In the genomic region with DNA sequence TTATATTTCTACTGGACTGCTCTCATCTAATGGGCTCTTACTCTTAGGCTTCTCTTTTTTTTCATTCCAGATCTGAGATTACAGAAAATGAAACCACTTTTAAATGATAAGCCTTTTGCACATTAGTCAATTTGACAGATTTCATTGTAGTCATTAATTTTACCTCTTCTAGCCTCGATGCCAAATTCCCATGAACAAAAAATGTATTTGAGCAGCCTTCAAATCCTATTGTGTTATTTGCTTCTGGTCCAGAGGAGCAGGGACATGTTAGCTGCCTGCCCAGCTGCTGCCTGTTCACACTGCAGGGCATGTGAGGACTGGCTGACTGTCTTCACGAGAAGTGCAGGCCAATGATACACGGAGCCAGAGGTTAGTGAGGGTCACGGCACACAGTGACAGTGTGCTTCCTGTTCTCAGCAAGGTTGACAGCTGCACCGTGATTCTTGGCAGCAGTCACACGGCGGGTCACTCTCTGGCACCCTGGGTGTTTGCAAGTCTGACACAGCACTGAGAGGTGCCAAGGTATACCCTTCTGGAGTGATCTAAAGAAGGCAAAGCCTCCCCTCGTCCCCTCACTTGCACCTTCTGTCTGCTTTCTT, we compare ENCODE assay signal across 1 cellular context.
TF ChIP-seq lines count a peak whose summit lies in the region.

No MANE protein-coding gene starts in this region.

TF ChIP-seq in K562, 482 proteins besides CTCF, POLR2A, EP300 and RAD21 (continued from another document and continues in another):
- no peak for TF ChIP-seq CGGBP1 (CRISPR knock-in tag; IDR thresholded peaks at IDR 0.05)
- no peak for TF ChIP-seq TRIM25 (IDR thresholded peaks at IDR 0.05; ENCODE audit: borderline replicate concordance)
- TF ChIP-seq MTA1 (IDR thresholded peaks at IDR 0.05; ENCODE audit: borderline replicate concordance): no peak
- peak; percentile 60 for TF ChIP-seq NR2C1 (IDR thresholded peaks at IDR 0.05)
- peak; percentile 76 for TF ChIP-seq NR2C1 (tag; IDR thresholded peaks at IDR 0.05)
- no peak for TF ChIP-seq FOXA3 (CRISPR knock-in tag; conservative IDR thresholded peaks at IDR 0.05 in 1 of 2, IDR thresholded peaks at IDR 0.05 in 1 of 2)
- no peak for TF ChIP-seq ZNF589 (CRISPR knock-in tag; IDR thresholded peaks at IDR 0.05; ENCODE audit: low read depth)
- no peak for TF ChIP-seq GATAD2B (IDR thresholded peaks at IDR 0.05; ENCODE audit: borderline replicate concordance)
- no peak for TF ChIP-seq ZBTB8A (IDR thresholded peaks at IDR 0.05; ENCODE audit: partially characterized antibody)
- TF ChIP-seq GMEB1 (CRISPR knock-in tag; IDR thresholded peaks at IDR 0.05): no peak
- TF ChIP-seq THRAP3 (IDR thresholded peaks at IDR 0.05; ENCODE audit: borderline replicate concordance): no peak
- TF ChIP-seq PHF8 (IDR thresholded peaks at IDR 0.05; ENCODE audit: borderline replicate concordance, low read length): no peak
- TF ChIP-seq MEF2D (tag; conservative IDR thresholded peaks at IDR 0.05; ENCODE audit: low read depth): 0 out of 2 replicates have a peak, but pooled peaks have one; percentile 25
- TF ChIP-seq RBM39 (optimal IDR thresholded peaks at IDR 0.05; ENCODE audit: low read depth, low read length): no peak
- no peak for TF ChIP-seq JUND (IDR thresholded peaks at IDR 0.05; ENCODE audit: borderline replicate concordance, low read depth, low read length)
- TF ChIP-seq JUND (tag; IDR thresholded peaks at IDR 0.05; ENCODE audit: borderline replicate concordance, low read depth, low read length): no peak
- no peak for TF ChIP-seq SIRT6 (IDR thresholded peaks at IDR 0.05; ENCODE audit: low read depth, low read length)
- no peak for TF ChIP-seq KLF1 (tag; IDR thresholded peaks at IDR 0.05)
- TF ChIP-seq ETV5 (CRISPR knock-in tag; IDR thresholded peaks at IDR 0.05; ENCODE audit: low read depth): no peak
- TF ChIP-seq, protein P1, sequence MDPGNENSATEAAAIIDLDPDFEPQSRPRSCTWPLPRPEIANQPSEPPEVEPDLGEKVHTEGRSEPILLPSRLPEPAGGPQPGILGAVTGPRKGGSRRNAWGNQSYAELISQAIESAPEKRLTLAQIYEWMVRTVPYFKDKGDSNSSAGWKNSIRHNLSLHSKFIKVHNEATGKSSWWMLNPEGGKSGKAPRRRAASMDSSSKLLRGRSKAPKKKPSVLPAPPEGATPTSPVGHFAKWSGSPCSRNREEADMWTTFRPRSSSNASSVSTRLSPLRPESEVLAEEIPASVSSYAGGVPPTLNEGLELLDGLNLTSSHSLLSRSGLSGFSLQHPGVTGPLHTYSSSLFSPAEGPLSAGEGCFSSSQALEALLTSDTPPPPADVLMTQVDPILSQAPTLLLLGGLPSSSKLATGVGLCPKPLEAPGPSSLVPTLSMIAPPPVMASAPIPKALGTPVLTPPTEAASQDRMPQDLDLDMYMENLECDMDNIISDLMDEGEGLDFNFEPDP (CRISPR knock-in tag; IDR thresholded peaks at IDR 0.05): no peak
- TF ChIP-seq RBM34 (IDR thresholded peaks at IDR 0.05; ENCODE audit: borderline replicate concordance, insufficient read depth, low read length): no peak
- no peak for TF ChIP-seq NR2C2 (CRISPR knock-in tag; IDR thresholded peaks at IDR 0.05)
- peak; percentile 85 for TF ChIP-seq NR2C2 (tag; IDR thresholded peaks at IDR 0.05)
- TF ChIP-seq ZNF780A (CRISPR knock-in tag; IDR thresholded peaks at IDR 0.05): no peak
- TF ChIP-seq, protein P2, sequence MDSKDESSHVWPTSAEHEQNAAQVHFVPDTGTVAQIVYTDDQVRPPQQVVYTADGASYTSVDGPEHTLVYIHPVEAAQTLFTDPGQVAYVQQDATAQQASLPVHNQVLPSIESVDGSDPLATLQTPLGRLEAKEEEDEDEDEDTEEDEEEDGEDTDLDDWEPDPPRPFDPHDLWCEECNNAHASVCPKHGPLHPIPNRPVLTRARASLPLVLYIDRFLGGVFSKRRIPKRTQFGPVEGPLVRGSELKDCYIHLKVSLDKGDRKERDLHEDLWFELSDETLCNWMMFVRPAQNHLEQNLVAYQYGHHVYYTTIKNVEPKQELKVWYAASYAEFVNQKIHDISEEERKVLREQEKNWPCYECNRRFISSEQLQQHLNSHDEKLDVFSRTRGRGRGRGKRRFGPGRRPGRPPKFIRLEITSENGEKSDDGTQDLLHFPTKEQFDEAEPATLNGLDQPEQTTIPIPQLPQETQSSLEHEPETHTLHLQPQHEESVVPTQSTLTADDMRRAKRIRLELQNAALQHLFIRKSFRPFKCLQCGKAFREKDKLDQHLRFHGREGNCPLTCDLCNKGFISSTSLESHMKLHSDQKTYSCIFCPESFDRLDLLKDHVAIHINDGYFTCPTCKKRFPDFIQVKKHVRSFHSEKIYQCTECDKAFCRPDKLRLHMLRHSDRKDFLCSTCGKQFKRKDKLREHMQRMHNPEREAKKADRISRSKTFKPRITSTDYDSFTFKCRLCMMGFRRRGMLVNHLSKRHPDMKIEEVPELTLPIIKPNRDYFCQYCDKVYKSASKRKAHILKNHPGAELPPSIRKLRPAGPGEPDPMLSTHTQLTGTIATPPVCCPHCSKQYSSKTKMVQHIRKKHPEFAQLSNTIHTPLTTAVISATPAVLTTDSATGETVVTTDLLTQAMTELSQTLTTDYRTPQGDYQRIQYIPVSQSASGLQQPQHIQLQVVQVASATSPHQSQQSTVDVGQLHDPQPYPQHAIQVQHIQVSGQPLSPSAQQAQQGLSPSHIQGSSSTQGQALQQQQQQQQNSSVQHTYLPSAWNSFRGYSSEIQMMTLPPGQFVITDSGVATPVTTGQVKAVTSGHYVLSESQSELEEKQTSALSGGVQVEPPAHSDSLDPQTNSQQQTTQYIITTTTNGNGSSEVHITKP (IDR thresholded peaks at IDR 0.05; ENCODE audit: partially characterized antibody): no peak
- TF ChIP-seq ZNF830 (CRISPR knock-in tag; IDR thresholded peaks at IDR 0.05): no peak
- no peak for TF ChIP-seq ZNF668 (CRISPR knock-in tag; IDR thresholded peaks at IDR 0.05)
- no peak for TF ChIP-seq RBM17 (IDR thresholded peaks at IDR 0.05; ENCODE audit: borderline replicate concordance, low read depth, low read length)
- TF ChIP-seq NFYB (IDR thresholded peaks at IDR 0.05; ENCODE audit: extremely low read depth, insufficient read length): no peak
- TF ChIP-seq ZNF232 (CRISPR knock-in tag; IDR thresholded peaks at IDR 0.05): no peak
- TF ChIP-seq DNMT1 (IDR thresholded peaks at IDR 0.05): no peak
- no peak for TF ChIP-seq ARID4B (CRISPR knock-in tag; IDR thresholded peaks at IDR 0.05)
- TF ChIP-seq JUNB (CRISPR knock-in tag; conservative IDR thresholded peaks at IDR 0.05): no peak
- TF ChIP-seq TEAD2 (tag; IDR thresholded peaks at IDR 0.05): no peak
- TF ChIP-seq SMAD1 (IDR thresholded peaks at IDR 0.05; ENCODE audit: low read depth, low read length, partially characterized antibody): no peak
- TF ChIP-seq MTA3 (IDR thresholded peaks at IDR 0.05; ENCODE audit: borderline replicate concordance): 0 out of 2 replicates have a peak, but pooled peaks have one; percentile 39
- TF ChIP-seq, protein P3, sequence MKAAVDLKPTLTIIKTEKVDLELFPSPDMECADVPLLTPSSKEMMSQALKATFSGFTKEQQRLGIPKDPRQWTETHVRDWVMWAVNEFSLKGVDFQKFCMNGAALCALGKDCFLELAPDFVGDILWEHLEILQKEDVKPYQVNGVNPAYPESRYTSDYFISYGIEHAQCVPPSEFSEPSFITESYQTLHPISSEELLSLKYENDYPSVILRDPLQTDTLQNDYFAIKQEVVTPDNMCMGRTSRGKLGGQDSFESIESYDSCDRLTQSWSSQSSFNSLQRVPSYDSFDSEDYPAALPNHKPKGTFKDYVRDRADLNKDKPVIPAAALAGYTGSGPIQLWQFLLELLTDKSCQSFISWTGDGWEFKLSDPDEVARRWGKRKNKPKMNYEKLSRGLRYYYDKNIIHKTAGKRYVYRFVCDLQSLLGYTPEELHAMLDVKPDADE (conservative IDR thresholded peaks at IDR 0.05; ENCODE audit: control insufficient read depth, low read depth, low read length): no peak; the same call in 1 of the 2 replicates
- TF ChIP-seq NR0B1 (IDR thresholded peaks at IDR 0.05; ENCODE audit: partially characterized antibody): no peak
- no peak for TF ChIP-seq ZNF76 (CRISPR knock-in tag; IDR thresholded peaks at IDR 0.05; ENCODE audit: borderline replicate concordance)
- TF ChIP-seq, protein P4, sequence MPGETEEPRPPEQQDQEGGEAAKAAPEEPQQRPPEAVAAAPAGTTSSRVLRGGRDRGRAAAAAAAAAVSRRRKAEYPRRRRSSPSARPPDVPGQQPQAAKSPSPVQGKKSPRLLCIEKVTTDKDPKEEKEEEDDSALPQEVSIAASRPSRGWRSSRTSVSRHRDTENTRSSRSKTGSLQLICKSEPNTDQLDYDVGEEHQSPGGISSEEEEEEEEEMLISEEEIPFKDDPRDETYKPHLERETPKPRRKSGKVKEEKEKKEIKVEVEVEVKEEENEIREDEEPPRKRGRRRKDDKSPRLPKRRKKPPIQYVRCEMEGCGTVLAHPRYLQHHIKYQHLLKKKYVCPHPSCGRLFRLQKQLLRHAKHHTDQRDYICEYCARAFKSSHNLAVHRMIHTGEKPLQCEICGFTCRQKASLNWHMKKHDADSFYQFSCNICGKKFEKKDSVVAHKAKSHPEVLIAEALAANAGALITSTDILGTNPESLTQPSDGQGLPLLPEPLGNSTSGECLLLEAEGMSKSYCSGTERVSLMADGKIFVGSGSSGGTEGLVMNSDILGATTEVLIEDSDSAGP (CRISPR knock-in tag; IDR thresholded peaks at IDR 0.05): no peak
- no peak for TF ChIP-seq RAD51 (IDR thresholded peaks at IDR 0.05; ENCODE audit: borderline replicate concordance, low read depth)
- TF ChIP-seq, protein P5, sequence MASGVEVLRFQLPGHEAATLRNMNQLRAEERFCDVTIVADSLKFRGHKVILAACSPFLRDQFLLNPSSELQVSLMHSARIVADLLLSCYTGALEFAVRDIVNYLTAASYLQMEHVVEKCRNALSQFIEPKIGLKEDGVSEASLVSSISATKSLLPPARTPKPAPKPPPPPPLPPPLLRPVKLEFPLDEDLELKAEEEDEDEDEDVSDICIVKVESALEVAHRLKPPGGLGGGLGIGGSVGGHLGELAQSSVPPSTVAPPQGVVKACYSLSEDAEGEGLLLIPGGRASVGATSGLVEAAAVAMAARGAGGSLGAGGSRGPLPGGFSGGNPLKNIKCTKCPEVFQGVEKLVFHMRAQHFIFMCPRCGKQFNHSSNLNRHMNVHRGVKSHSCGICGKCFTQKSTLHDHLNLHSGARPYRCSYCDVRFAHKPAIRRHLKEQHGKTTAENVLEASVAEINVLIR (CRISPR knock-in tag; IDR thresholded peaks at IDR 0.05): no peak
